8 cellular contexts compared by ENCODE assay signal in genomic region chr14:102775855-102776760, GRCh38. TPM values are rescaled to one million over a fixed set of nuclear protein-coding genes. Genes with fewer than 3 reads are reported as not detected.
A peak's percentile ranks its signal among the peaks of the same experiment; 100 is the strongest.
DNase-seq lines count a peak whose midpoint lies in the region; ATAC-seq and TF ChIP-seq lines count a peak whose summit lies in the region.

No MANE protein-coding gene starts in this region.

- H3K27ac Mint-ChIP-seq in CD8-positive, alpha-beta memory T cell = peak overlapping the region; percentile 88 to 97 (median 95)
- H3K27ac Mint-ChIP-seq in stimulated activated naive CD8-positive, alpha-beta T cell treated with anti-CD3 and anti-CD28 coated beads, Interleukin-15, Interleukin-2, amounts not matched to agents 100 ng/mL and 50 ng/mL, for 24 hours = peak overlapping the region; percentile 83

- H4K5ac ChIP-seq in IMR-90 (ENCODE audit: low read depth, low read length) = peak overlapping the region; percentile 84

- peak overlapping the region; percentile 91 for H2AFZ ChIP-seq in IMR-90 (replicated peaks; ENCODE audit: low read length, poor library complexity)

- peak overlapping the region; percentile 83 for H2BK5ac ChIP-seq in IMR-90 (ENCODE audit: low read depth, low read length, poor library complexity, severe bottlenecking)

- peak overlapping the region; percentile 47; the same call in 1 of the 2 replicates for H3K18ac ChIP-seq in IMR-90 (ENCODE audit: low read depth, low read length)

- peak; percentile 18; the same call in 1 of the 2 replicates for ATAC-seq in IMR-90 (ENCODE audit: low read depth)
- ATAC-seq in HG03039 (IDR thresholded peaks at IDR 0.05; ENCODE audit: unreplicated experiment) = no peak

- CTCF ChIA-PET in CD8-positive, alpha-beta memory T cell (lab: Charles Lee) = no interaction called here
- CTCF ChIA-PET in IMR-90 (lab: Yijun Ruan, JAX) = interaction anchor here (0.7 kb wide), 1 partner anchor 31 kb away, joined by 3 read pairs; no protein-coding TSS in a partner anchor

- dilution Hi-C loops in IMR-90 (cut with HindIII; ENCODE audit: low sequenced_read_pairs, unreplicated experiment) = no loop called here

- H4K91ac ChIP-seq in IMR-90 (ENCODE audit: insufficient read depth, low read depth, low read length) = peak overlapping the region; percentile 80

- H3K4ac ChIP-seq in IMR-90 (ENCODE audit: low read depth, low read length) = peak overlapping the region; percentile 83

- H3K23ac ChIP-seq in IMR-90 (ENCODE audit: low read depth, low read length) = peak overlapping the region; percentile 29; the same call in 1 of the 2 replicates

- H2AK9ac ChIP-seq in IMR-90 (replicated peaks; ENCODE audit: low read depth, low read length, poor library complexity) = peak overlapping the region; percentile 92

- H4K20me1 ChIP-seq in IMR-90 (ENCODE audit: insufficient read depth, low read length) = peaks cover 29% of the 10 kb centered on the region

- H3K9me3 Mint-ChIP-seq in CD8-positive, alpha-beta memory T cell = peaks cover 0 to 3% (median 0%) of the 10 kb centered on the region in 5 donors
- no peaks in the 10 kb centered on the region for H3K9me3 Mint-ChIP-seq in stimulated activated naive CD8-positive, alpha-beta T cell treated with anti-CD3 and anti-CD28 coated beads, Interleukin-15, Interleukin-2, amounts not matched to agents 100 ng/mL and 50 ng/mL, for 24 hours

- H3K79me1 ChIP-seq in IMR-90 (ENCODE audit: low read depth in 1 of 2, low read length in 2 of 2) = peaks cover 24 to 34% of the 10 kb centered on the region in 2 experiments

- DNase-seq in CD8-positive, alpha-beta memory T cell = peak in 1 of 5 donors; percentile 12
- DNase-seq in IMR-90 (peak; percentile 80), amniotic stem cell (lab: John Stamatoyannopoulos, UW) (peak; percentile 16), islet precursor cell (peak; percentile 72), dedifferentiated amniotic fluid mesenchymal stem cell (ENCODE audit: extremely low spot score) (no peak)
- DNase-seq in stimulated activated naive CD4-positive, alpha-beta T cell treated with Interleukin-2 at 50 U/mL for 16 hours (lab: John Stamatoyannopoulos, UW) = no peak

- peaks cover 45% of the 10 kb centered on the region for H3K4me1 ChIP-seq in CD8-positive, alpha-beta memory T cell (ENCODE audit: insufficient read depth, low read length)
- peaks cover 14% of the 10 kb centered on the region for H3K4me1 ChIP-seq in IMR-90 (ENCODE audit: control insufficient read depth, insufficient read depth, low read length)

- H3K9ac ChIP-seq in IMR-90 (ENCODE audit: low read depth, low read length) = no peak overlapping the region

- no peaks in the 10 kb centered on the region for H3K27me3 Mint-ChIP-seq in CD8-positive, alpha-beta memory T cell
- H3K27me3 Mint-ChIP-seq in stimulated activated naive CD8-positive, alpha-beta T cell treated with anti-CD3 and anti-CD28 coated beads, Interleukin-15, Interleukin-2, amounts not matched to agents 100 ng/mL and 50 ng/mL, for 24 hours = no peaks in the 10 kb centered on the region

- no TSS peak for BruUV-seq in IMR-90 (replicated peaks; lab: Mats Ljungman, UMichigan)

- peaks cover 0 to 16% (median 0%) of the 10 kb centered on the region in 3 donors for H3K36me3 Mint-ChIP-seq in CD8-positive, alpha-beta memory T cell
- peaks cover 27% of the 10 kb centered on the region for H3K36me3 Mint-ChIP-seq in stimulated activated naive CD8-positive, alpha-beta T cell treated with anti-CD3 and anti-CD28 coated beads, Interleukin-15, Interleukin-2, amounts not matched to agents 100 ng/mL and 50 ng/mL, for 24 hours (ENCODE audit: low read depth)

- peak overlapping the region; percentile 100 for H2AK5ac ChIP-seq in IMR-90 (ENCODE audit: low read depth, low read length)

- peak overlapping the region; percentile 27 for H2BK20ac ChIP-seq in IMR-90 (ENCODE audit: low read depth, low read length)

- peak overlapping the region; percentile 36 for H3K4me3 ChIP-seq in CD8-positive, alpha-beta memory T cell (ENCODE audit: low read length)
- no peak overlapping the region for H3K4me3 ChIP-seq in IMR-90 (ENCODE audit: insufficient read depth, low read depth, low read length)

- H3K4me1 Mint-ChIP-seq in CD8-positive, alpha-beta memory T cell = peaks cover 37 to 57% (median 37%) of the 10 kb centered on the region in 3 donors
- peaks cover 58% of the 10 kb centered on the region for H3K4me1 Mint-ChIP-seq in stimulated activated naive CD8-positive, alpha-beta T cell treated with anti-CD3 and anti-CD28 coated beads, Interleukin-15, Interleukin-2, amounts not matched to agents 100 ng/mL and 50 ng/mL, for 24 hours (ENCODE audit: low read depth)

- peak overlapping the region; percentile 78 to 95 for H4K8ac ChIP-seq in IMR-90 (ENCODE audit: low read depth in 2 of 2, low read length in 2 of 2)

- H3K27ac ChIP-seq in CD8-positive, alpha-beta memory T cell (ENCODE audit: low read depth, low read length) = peak overlapping the region; percentile 73
- H3K27ac ChIP-seq in IMR-90 (ENCODE audit: insufficient read depth, low read length) = peak overlapping the region; percentile 58

- H3K14ac ChIP-seq in IMR-90 (replicated peaks; ENCODE audit: low read depth, low read length) = peak overlapping the region; percentile 82; the same call in 1 of the 2 replicates

- H2BK15ac ChIP-seq in IMR-90 (ENCODE audit: low read depth, low read length) = peak overlapping the region; percentile 48; the same call in 2 of the 3 replicates

- no peaks in the 10 kb centered on the region for H3K27me3 ChIP-seq in CD8-positive, alpha-beta memory T cell (ENCODE audit: insufficient read depth, low read length, poor library complexity, severe bottlenecking)
- H3K27me3 ChIP-seq in IMR-90 (ENCODE audit: control insufficient read depth, insufficient read depth, low read length) = no peaks in the 10 kb centered on the region

- H3K56ac ChIP-seq in IMR-90 (ENCODE audit: extremely low read depth, insufficient read depth, low read length) = no peak overlapping the region

- no peak for TF ChIP-seq RAD21 in IMR-90 (IDR thresholded peaks at IDR 0.05; ENCODE audit: low read length)

- in situ Hi-C loops in IMR-90 (cut with MboI; ENCODE audit: low sequenced_read_pairs) = loop anchor here (10.0 kb wide), 1 partner anchor 139 kb away; no protein-coding TSS in a partner anchor

- H3K4me3 Mint-ChIP-seq in CD8-positive, alpha-beta memory T cell = peak overlapping the region; percentile 73 to 88 (median 85)
- H3K4me3 Mint-ChIP-seq in stimulated activated naive CD8-positive, alpha-beta T cell treated with anti-CD3 and anti-CD28 coated beads, Interleukin-15, Interleukin-2, amounts not matched to agents 100 ng/mL and 50 ng/mL, for 24 hours = peak overlapping the region; percentile 72

- peak; percentile 51; the same call in 1 of the 2 replicates for TF ChIP-seq POLR2A in IMR-90 (IDR thresholded peaks at IDR 0.05; ENCODE audit: low read depth, low read length)

- POLR2A ChIA-PET in CD8-positive, alpha-beta memory T cell (lab: Charles Lee) = no interaction called here
- POLR2A ChIA-PET in IMR-90 (lab: Charles Lee; ENCODE audit: unreplicated experiment) = no interaction called here

- WGBS in IMR-90 (ENCODE audit: extremely low coverage in 2 of 2, insufficient read length in 1 of 2), 2 experiments = 93% methylated on average over 18 of the region's 22 CpGs; no CpG with 5 or more reads in 1 of the 2 experiments

- peaks cover 22% of the 10 kb centered on the region for H3K9me1 ChIP-seq in IMR-90 (ENCODE audit: insufficient read depth, low read length)

- no peaks in the 10 kb centered on the region for H3K9me3 ChIP-seq in CD8-positive, alpha-beta memory T cell (ENCODE audit: low read length)
- no peaks in the 10 kb centered on the region for H3K9me3 ChIP-seq in IMR-90 (ENCODE audit: control insufficient read depth, insufficient read depth, low read length)

- no peak for TF ChIP-seq CTCF in IMR-90 (conservative IDR thresholded peaks at IDR 0.05; ENCODE audit: low read depth, low read length)

- H3K36me3 ChIP-seq in CD8-positive, alpha-beta memory T cell (ENCODE audit: insufficient read depth, low read length) = no peaks in the 10 kb centered on the region
- H3K36me3 ChIP-seq in IMR-90 (ENCODE audit: control insufficient read depth, insufficient read depth, low read length) = no peaks in the 10 kb centered on the region

- H2BK120ac ChIP-seq in IMR-90 (ENCODE audit: low read depth, low read length) = peak overlapping the region; percentile 78

- intact Hi-C loops in IMR-90 (cut with micrococcal nuclease) = loop anchor here (1.0 to 10.0 kb wide), 3 partner anchors 117 to 181 kb away; partner anchors contain the start of gene RCOR1

- H3K4me2 ChIP-seq in IMR-90 (ENCODE audit: low read depth, low read length) = no peak overlapping the region

TF ChIP-seq in IMR-90, 13 proteins besides CTCF, POLR2A, EP300 and RAD21:
- TF ChIP-seq FOS (IDR thresholded peaks at IDR 0.05; ENCODE audit: low read depth, low read length) = no peak
- no peak for TF ChIP-seq MXI1 (IDR thresholded peaks at IDR 0.05; ENCODE audit: borderline replicate concordance, low read depth, low read length)
- no peak for TF ChIP-seq CHD1 (IDR thresholded peaks at IDR 0.05; ENCODE audit: low read depth, low read length)
- no peak for TF ChIP-seq SMC3 (IDR thresholded peaks at IDR 0.05; ENCODE audit: low read depth, low read length)
- no peak for TF ChIP-seq MAFK (IDR thresholded peaks at IDR 0.05; ENCODE audit: low read depth, low read length)
- TF ChIP-seq BHLHE40 (IDR thresholded peaks at IDR 0.05; ENCODE audit: low read depth, low read length) = 0 out of 2 replicates have a peak, but pooled peaks have one; percentile 4
- no peak for TF ChIP-seq NFE2L2 (IDR thresholded peaks at IDR 0.05; ENCODE audit: low read depth, low read length)
TF ChIP-seq in IMR-90: peak in this region for 1.

RNA-seq across cellular contexts. Expression of gene TRAF3, which starts 1.1 kb away (rescaled TPM):
- 10 to 100 TPM; 61.6 to 62.0 TPM for total RNA-seq in CD8-positive, alpha-beta memory T cell
- polyA plus RNA-seq in CD8-positive, alpha-beta memory T cell = 16.3 TPM
- 25.3 and 25.6 TPM in 2 replicates for total RNA-seq in IMR-90 (2012; rRNA removed)
- polyA plus RNA-seq in IMR-90 (2012; rRNA removed) = 21.2 TPM in 2 replicates
- 10.5 and 14.4 TPM in 2 replicates for polyA plus RNA-seq in IMR-90 (2012; cell fraction: cytosol; rRNA removed)
- polyA plus RNA-seq in IMR-90 (2012; cell fraction: nucleus; rRNA removed; ENCODE audit: low replicate concordance) = 29.8 and 31.8 TPM in 2 replicates

Comparison
In these comparisons a context has a peak if more than half of its experiments do, and no peak if none do; other contexts are left out.
1. DNase-seq: peak in IMR-90 (single experiment), amniotic stem cell (single experiment) and islet precursor cell (single experiment); none in stimulated activated naive CD4-positive, alpha-beta T cell treated with Interleukin-2 at 50 U/mL for 16 hours (single experiment) and dedifferentiated amniotic fluid mesenchymal stem cell (single experiment).